ENCODE assay signal across 15 cellular contexts in genomic region chr1:230878584-230878975, GRCh38. TPM values are rescaled to one million over a fixed set of nuclear protein-coding genes. Genes with fewer than 3 reads are reported as not detected.
DNase-seq lines count a peak whose midpoint lies in the region; ATAC-seq, FAIRE-seq and TF ChIP-seq lines count a peak whose summit lies in the region.
"Had no signal": no experiment of that assay in that cellular context is flagged by ENCODE, and none has a peak within 500 bp of the region (broad histone marks: within the 10 kb centered on the region; RNA-seq: fewer than 3 reads in every experiment).

No MANE protein-coding gene starts in this region.

- peaks cover 0 to 10% (median 2%) of the 10 kb centered on the region in 5 donors for H3K27me3 ChIP-seq in subcutaneous abdominal adipose tissue (ENCODE audit: control insufficient read depth in 5 of 5, insufficient read depth in 4 of 5, low read length in 5 of 5)

- H3K36me3 ChIP-seq in subcutaneous abdominal adipose tissue (ENCODE audit: control insufficient read depth in 5 of 5, insufficient read depth in 5 of 5, low read length in 5 of 5) = no peaks in the 10 kb centered on the region

- TF ChIP-seq CTCF in astrocyte of the spinal cord (IDR thresholded peaks at IDR 0.05; ENCODE audit: low read depth, low read length) = no peak

- in situ Hi-C loops in astrocyte of the spinal cord (cut with HindIII; ENCODE audit: low sequenced_read_pairs) = no loop called here

- no peak for FAIRE-seq in GM12891 (lab: Jason Lieb, UNC)
- FAIRE-seq: islet of Langerhans had no signal

- ATAC-seq in HG02870 (IDR thresholded peaks at IDR 0.05; ENCODE audit: unreplicated experiment) = no peak
- no peak for ATAC-seq in GM18511 (IDR thresholded peaks at IDR 0.05; ENCODE audit: unreplicated experiment)

- peaks cover 0 to 16% (median 16%) of the 10 kb centered on the region in 5 donors for H3K4me1 ChIP-seq in subcutaneous abdominal adipose tissue (ENCODE audit: control insufficient read depth in 5 of 5, insufficient read depth in 5 of 5, low read length in 5 of 5)

- peaks cover 0 to 4% (median 0%) of the 10 kb centered on the region in 5 donors for H3K9me3 ChIP-seq in subcutaneous abdominal adipose tissue (ENCODE audit: control insufficient read depth in 5 of 5, low read length in 5 of 5)

- TF ChIP-seq POLR2A in GM12891 (IDR thresholded peaks at IDR 0.05; ENCODE audit: low read depth, low read length) = no peak

- peak; percentile 89 for DNase-seq in GM03348 (ENCODE audit: low spot score)
- DNase-seq in astrocyte of the spinal cord (ENCODE audit: low read depth, low spot score) = peak; percentile 59
- peak; percentile 64 for DNase-seq in left kidney (ENCODE audit: low read depth, low spot score)
- no peak for DNase-seq in NCI-H1048 (lab: John Stamatoyannopoulos, UW)
- DNase-seq in GM12891 (ENCODE audit: insufficient read length, low spot score) = no peak
- DNase-seq: Calu3, KBM-7, naive B cell, NCI-H1694 treated with DMSO at 0.1 percent for 48 hours, NCI-H82 had no signal

- no peak overlapping the region for H3K9ac ChIP-seq in subcutaneous abdominal adipose tissue (ENCODE audit: low read length in 5 of 5)

- no peak overlapping the region for H3K4me3 ChIP-seq in astrocyte of the spinal cord (ENCODE audit: low read depth, low read length)
- no peak overlapping the region for H3K4me3 ChIP-seq in subcutaneous abdominal adipose tissue (ENCODE audit: low read depth in 1 of 5, low read length in 5 of 5)
- H3K4me3 ChIP-seq: smooth muscle cell had no signal

- peak overlapping the region; percentile 3 for H3K27ac ChIP-seq in subcutaneous abdominal adipose tissue (ENCODE audit: low read depth, low read length)

TF ChIP-seq in GM12891, 5 proteins besides CTCF, POLR2A, EP300 and RAD21:
- TF ChIP-seq SPI1 (IDR thresholded peaks at IDR 0.05; ENCODE audit: low read depth, low read length) (no peak), POLR2AphosphoS5 (IDR thresholded peaks at IDR 0.05; ENCODE audit: low read depth, low read length) (no peak), TAF1 (IDR thresholded peaks at IDR 0.05; ENCODE audit: low read depth, low read length) (no peak), POU2F2 (IDR thresholded peaks at IDR 0.05; ENCODE audit: low read depth, low read length) (no peak), PAX5 (IDR thresholded peaks at IDR 0.05; ENCODE audit: insufficient read depth, low read length, severe bottlenecking) (no peak)

RNA-seq across cellular contexts. Expression of gene C1orf198, which starts 10.3 kb away (rescaled TPM):
- polyA plus RNA-seq in GM12891 (2012; ENCODE audit: low read depth, missing spikeins) = 1.2 TPM

Comparison
In these comparisons a context has a peak if more than half of its experiments do, and no peak if none do; other contexts are left out.
1. DNase-seq: peak in GM03348 (single experiment), astrocyte of the spinal cord (single experiment) and left kidney (single experiment); none in NCI-H1048 (single experiment) and GM12891 (single experiment).